ENCODE assay signal across 8 cellular contexts in genomic region chr11:92678212-92678611, GRCh38.
"Had no signal": no experiment of that assay in that cellular context is flagged by ENCODE, and none has a peak within 500 bp of the region (broad histone marks: within the 10 kb centered on the region; RNA-seq: fewer than 3 reads in every experiment).

No MANE protein-coding gene starts in this region.

- H3K9me3 ChIP-seq: HAP-1 had no signal

- DNase-seq: GM23248, GOT3, H7, HFFc6, IMR-90 had no signal

- H3K36me3 ChIP-seq: HAP-1 had no signal

- ATAC-seq: HCT116, K562 had no signal

- H3K27ac ChIP-seq: GM23248 had no signal

- H2AFZ ChIP-seq: GM23248 had no signal

- H3K9ac ChIP-seq: GM23248 had no signal

- H3K4me3 ChIP-seq: GM23248, HAP-1, K562 had no signal

- H3K4me1 ChIP-seq: HAP-1 had no signal
